In the genomic region with DNA sequence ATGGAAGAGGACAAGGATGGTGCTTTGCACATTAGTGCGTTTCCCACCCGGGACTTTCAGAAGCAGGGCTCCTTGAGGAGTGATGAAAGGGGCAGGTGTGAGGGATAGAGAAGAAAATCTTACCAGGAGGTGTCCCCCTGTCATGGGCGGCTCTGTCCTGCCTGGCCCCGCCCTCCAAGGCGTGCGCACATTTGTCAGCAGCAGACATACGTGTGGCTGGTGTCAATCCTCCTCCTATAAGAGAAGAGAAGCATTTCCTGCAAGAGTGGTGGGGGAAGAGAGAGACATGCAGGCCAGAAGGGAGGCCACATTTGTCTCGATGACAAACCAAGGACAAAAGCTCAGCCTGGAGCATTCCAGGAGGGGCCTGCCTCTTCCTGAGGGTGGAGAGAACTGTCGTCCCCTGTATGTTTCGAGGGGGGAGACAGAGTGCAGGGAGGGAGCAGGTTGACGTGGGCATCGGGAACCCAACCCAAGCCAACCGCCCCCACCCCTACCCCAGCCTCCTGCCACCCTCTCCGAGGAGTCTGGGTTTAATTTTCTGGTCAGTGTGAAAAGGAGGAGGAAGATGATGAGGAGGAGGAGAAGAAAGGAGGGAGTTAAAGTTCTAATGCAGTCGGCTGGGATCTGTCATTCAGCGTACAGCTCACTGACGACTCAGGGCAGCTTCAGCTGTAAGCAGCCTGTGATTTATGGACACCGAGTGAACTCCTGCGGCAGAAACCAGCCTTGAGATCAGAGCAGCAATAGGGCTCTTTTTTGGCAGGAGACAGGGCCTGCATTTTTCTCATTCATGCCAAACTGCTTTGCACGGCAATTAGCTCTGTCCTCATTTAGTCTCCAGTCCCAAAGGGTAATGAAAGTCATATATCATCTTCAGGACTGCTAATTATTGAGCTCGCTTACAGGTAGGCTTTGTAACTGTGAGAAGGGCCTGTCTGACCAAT, we compare ENCODE assay signal across 10 cellular contexts. TPM values are rescaled to one million over a fixed set of nuclear protein-coding genes. Genes with fewer than 3 reads are reported as not detected.
DNase-seq lines count a peak whose midpoint lies in the region; ATAC-seq and TF ChIP-seq lines count a peak whose summit lies in the region.
"Had no signal": no experiment of that assay in that cellular context is flagged by ENCODE, and none has a peak within 500 bp of the region (broad histone marks: within the 10 kb centered on the region; RNA-seq: fewer than 3 reads in every experiment).

No MANE protein-coding gene starts in this region.

- TF ChIP-seq CTCF in gastroesophageal sphincter (IDR thresholded peaks at IDR 0.05) (no peak), omental fat pad (IDR thresholded peaks at IDR 0.05) (no peak)

- WGBS in gastroesophageal sphincter (ENCODE audit: low coverage in 1 of 2), 2 donors = 8 to 36% methylated on average over 8 to 16 of the region's 21 CpGs

- H3K9me3 ChIP-seq in ES-I3 (ENCODE audit: control insufficient read depth, insufficient read depth, low read length) (no peaks in the 10 kb centered on the region), gastroesophageal sphincter (no peaks in the 10 kb centered on the region)

- DNase-seq in NCI-H82 (lab: John Stamatoyannopoulos, UW) = peak; percentile 61
- no peak for DNase-seq in omental fat pad (ENCODE audit: low spot score)
- DNase-seq in stimulated activated CD4-positive, alpha-beta T cell treated with anti-CD3 and anti-CD28 coated beads, Interleukin-12 subunit alpha, Interleukin-12 subunit beta, amount 100 ng/mL, for 4 hours = no peak
- no peak for DNase-seq in NCI-H2029 (lab: John Stamatoyannopoulos, UW)
- DNase-seq in immature natural killer cell = no peak
- DNase-seq in cerebellum (ENCODE audit: low spot score) = no peak
- DNase-seq: activated T-cell treated with anti-CD3 and anti-CD28 coated beads for 4 hours had no signal

- H3K27me3 ChIP-seq in gastroesophageal sphincter = no peaks in the 10 kb centered on the region

- peaks cover 0 to 1% (median 0%) of the 10 kb centered on the region in 6 donors for H3K9me3 Mint-ChIP-seq in immature natural killer cell

- H3K36me3 ChIP-seq in ES-I3 (ENCODE audit: insufficient read depth, low read length) = no peaks in the 10 kb centered on the region
- no peaks in the 10 kb centered on the region for H3K36me3 ChIP-seq in gastroesophageal sphincter

- no peak for TF ChIP-seq POLR2A in gastroesophageal sphincter (IDR thresholded peaks at IDR 0.05)

- no peak overlapping the region for H3K4me3 Mint-ChIP-seq in immature natural killer cell

- H3K27ac Mint-ChIP-seq in immature natural killer cell = no peak overlapping the region

- peak; percentile 82 for ATAC-seq in gastroesophageal sphincter
- peak; percentile 85 for ATAC-seq in omental fat pad (ENCODE audit: low FRiP score)

- H3K4me1 Mint-ChIP-seq in immature natural killer cell = no peaks in the 10 kb centered on the region

- TF ChIP-seq EP300 in gastroesophageal sphincter (IDR thresholded peaks at IDR 0.05) = no peak

- peaks cover 4 to 15% (median 7%) of the 10 kb centered on the region in 3 donors for H3K27me3 Mint-ChIP-seq in immature natural killer cell (ENCODE audit: low read depth in 3 of 3)

- peak overlapping the region; percentile 75; the same call in 1 of the 2 replicates for H3K9ac ChIP-seq in ES-I3 (ENCODE audit: low read depth, low read length)

- H3K27ac ChIP-seq in gastroesophageal sphincter = peak overlapping the region in 3 of 4 donors; percentile 67 to 75 (median 70)
- H3K27ac ChIP-seq: RWPE1 had no signal

- no peaks in the 10 kb centered on the region for H3K4me1 ChIP-seq in ES-I3 (ENCODE audit: insufficient read depth, low read length)
- peaks cover 0 to 26% (median 11%) of the 10 kb centered on the region in 3 donors for H3K4me1 ChIP-seq in gastroesophageal sphincter

- H3K36me3 Mint-ChIP-seq in immature natural killer cell = peaks cover 0 to 5% (median 0%) of the 10 kb centered on the region in 3 donors

- H3K4me3 ChIP-seq in gastroesophageal sphincter = no peak overlapping the region

RNA-seq across cellular contexts. Expression of gene COMTD1, which starts 47.7 kb away (rescaled TPM):
- total RNA-seq in gastroesophageal sphincter (10 to 100 TPM; 15.3 to 25.8 (median 21.6) TPM), omental fat pad (10 to 100 TPM; 16.1 to 30.6 (median 24.3) TPM), cerebellum (13.8 TPM)
- polyA plus RNA-seq in immature natural killer cell = 10 to 100 TPM; 27.5 to 47.5 (median 42.8) TPM
